Comparison of ENCODE assay signal across 11 cellular contexts in the genomic region with DNA sequence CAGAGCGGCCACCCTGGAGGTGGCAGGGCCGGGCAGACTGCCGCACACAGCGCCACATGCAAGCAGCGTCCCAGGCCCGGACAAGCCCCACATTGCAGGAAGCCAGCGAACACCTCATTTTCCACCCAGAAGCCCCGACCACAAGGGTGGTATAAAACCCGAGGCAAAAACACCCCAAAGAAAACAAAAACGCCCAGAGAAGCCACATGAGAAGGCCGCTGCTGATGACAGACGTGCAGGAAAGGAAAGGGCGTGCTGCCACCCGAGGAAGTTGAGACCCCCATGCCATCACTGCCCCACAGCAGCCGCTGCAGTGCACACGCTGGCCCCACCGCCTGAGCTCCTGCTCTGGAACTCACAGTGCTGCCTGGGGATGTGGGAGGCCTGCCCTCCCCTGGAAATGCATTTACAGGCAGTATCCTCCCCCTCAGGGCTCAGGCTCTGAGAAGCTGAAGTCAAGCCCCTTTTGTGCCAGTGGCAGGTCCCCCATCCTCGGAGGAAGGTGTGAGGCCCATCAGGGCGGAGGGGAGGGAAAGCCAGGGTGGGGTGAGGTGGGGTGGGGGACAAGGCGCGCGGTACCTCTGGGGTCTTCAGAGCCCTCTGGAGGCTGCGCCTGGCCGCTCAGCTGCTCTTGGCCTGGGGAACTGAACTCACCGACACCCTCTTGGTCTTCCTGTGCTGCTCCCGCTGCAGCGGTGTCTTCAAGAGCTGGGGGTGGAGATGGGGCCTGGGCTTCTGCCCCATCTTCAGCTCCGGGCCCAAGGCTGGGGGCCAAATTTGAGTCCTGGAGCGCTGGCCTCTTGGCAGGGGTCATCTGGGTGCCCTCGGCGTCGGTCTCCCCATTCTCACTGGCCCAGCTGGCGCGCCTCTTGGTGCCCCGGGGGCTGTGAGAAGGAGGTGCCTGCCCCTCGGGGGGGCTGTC.
DNase-seq lines count a peak whose midpoint lies in the region; ATAC-seq lines count a peak whose summit lies in the region.
"Had no signal": no experiment of that assay in that cellular context is flagged by ENCODE, and none has a peak within 500 bp of the region (broad histone marks: within the 10 kb centered on the region; RNA-seq: fewer than 3 reads in every experiment).

No MANE protein-coding gene starts in this region.

- peaks cover 16 to 32% (median 25%) of the 10 kb centered on the region in 3 donors for H3K27me3 Mint-ChIP-seq in immature natural killer cell (ENCODE audit: low read depth in 3 of 3)

- ATAC-seq in GM21381 (IDR thresholded peaks at IDR 0.05; ENCODE audit: unreplicated experiment) (no peak), GM19351 (IDR thresholded peaks at IDR 0.05; ENCODE audit: unreplicated experiment) (no peak), left colon (no peak)
- ATAC-seq: sciatic nerve had no signal

- H3K36me3 Mint-ChIP-seq in immature natural killer cell = peaks cover 34 to 56% (median 45%) of the 10 kb centered on the region in 3 donors

- peaks cover 44 to 54% of the 10 kb centered on the region in 2 donors for H3K4me1 Mint-ChIP-seq in immature natural killer cell

- DNase-seq in T-helper 9 cell = peak; percentile 39
- DNase-seq in activated T-helper 1 cell treated with Interleukin-2 at 50 U/mL for 16 hours (ENCODE audit: low read depth) = peak; percentile 34
- peak; percentile 91 to 93 (median 91) for DNase-seq in immature natural killer cell
- peak; percentile 30 for DNase-seq in stimulated activated CD8-positive, alpha-beta memory T cell treated with anti-CD3 and anti-CD28 coated beads, Interleukin-7, amount 100 ng/mL, for 24 hours (ENCODE audit: low read depth)
- DNase-seq in HCEC 1CT = no peak
- no peak for DNase-seq in left colon
- DNase-seq: COR-L47, NCI-H146 had no signal

- intact Hi-C loops in left colon (cut with DNase I, micrococcal nuclease) = no loop called here

- peak overlapping the region; percentile 93 to 99 (median 99) for H3K27ac Mint-ChIP-seq in immature natural killer cell

- H3K4me3 Mint-ChIP-seq in immature natural killer cell = peak overlapping the region; percentile 73 to 90 (median 86)

- no peaks in the 10 kb centered on the region for H3K9me3 Mint-ChIP-seq in immature natural killer cell

Comparison
In these comparisons a context has a peak if more than half of its experiments do, and no peak if none do; other contexts are left out.
1. DNase-seq: peak in T-helper 9 cell (single experiment), activated T-helper 1 cell treated with Interleukin-2 at 50 U/mL for 16 hours (single experiment), immature natural killer cell (3 of 3) and stimulated activated CD8-positive, alpha-beta memory T cell treated with anti-CD3 and anti-CD28 coated beads, Interleukin-7, amount 100 ng/mL, for 24 hours (single experiment); none in HCEC 1CT (single experiment) and left colon (0 of 2).